ENCODE assay signal across 8 cellular contexts in the genomic region with DNA sequence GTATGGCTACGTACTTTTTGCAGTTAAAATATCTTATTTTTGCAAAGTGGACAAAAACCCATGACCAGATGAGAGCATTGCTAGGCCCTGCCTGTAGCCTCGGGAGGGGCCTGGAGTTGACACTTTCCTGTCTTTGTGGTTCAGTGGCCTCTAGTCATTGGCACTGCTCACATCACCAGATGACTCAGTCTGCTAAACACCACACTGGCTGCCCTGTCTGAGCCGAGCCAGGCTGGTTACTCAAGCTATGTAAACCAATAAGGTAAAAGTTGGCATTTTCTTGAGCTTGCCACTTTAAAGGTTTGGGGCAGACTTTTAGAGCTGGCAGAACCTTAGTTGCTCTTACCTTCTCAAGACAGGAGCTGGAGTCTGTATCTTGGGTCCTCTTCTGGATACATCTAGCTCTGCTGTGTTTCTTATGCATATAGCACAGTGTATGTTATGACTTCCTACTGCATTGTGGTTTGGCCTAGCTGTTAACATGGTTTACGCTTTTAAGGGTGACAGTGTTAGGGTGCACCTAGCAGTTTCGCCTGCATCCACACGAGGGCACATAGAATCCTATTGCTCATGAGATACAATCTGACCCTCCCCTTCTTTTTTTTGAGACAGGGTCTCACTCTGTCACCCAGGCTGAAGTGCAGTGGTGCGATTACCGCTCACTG.
DNase-seq lines count a peak whose midpoint lies in the region; ATAC-seq and TF ChIP-seq lines count a peak whose summit lies in the region.

No MANE protein-coding gene starts in this region.

- ATAC-seq in CD4-positive, alpha-beta T cell (ENCODE audit: poor library complexity), result peak; percentile 86
- ATAC-seq in GM19395 (IDR thresholded peaks at IDR 0.05; ENCODE audit: unreplicated experiment) (peak; percentile 87), HG03354 (IDR thresholded peaks at IDR 0.05; ENCODE audit: poor library complexity, severe bottlenecking, unreplicated experiment) (peak; percentile 82)

- CTCF ChIA-PET in CD4-positive, alpha-beta T cell (lab: Charles Lee), result no interaction called here

- H3K9me3 Mint-ChIP-seq in CD4-positive, alpha-beta T cell, result no peaks in the 10 kb centered on the region
- H3K9me3 Mint-ChIP-seq in T-helper 2 cell treated with Interferon-gamma antibody and Interleukin-4, amounts not matched to agents 5 μg/mL and 100 μg/mL, for 36 hours, result no peaks in the 10 kb centered on the region
- H3K9me3 Mint-ChIP-seq in osteocyte (ENCODE audit: unreplicated experiment), result peaks cover 2% of the 10 kb centered on the region

- no peak overlapping the region for H3K4me3 ChIP-seq in colonic mucosa

- H3K9ac ChIP-seq in colonic mucosa (ENCODE audit: low read depth in 2 of 2, low read length in 2 of 2), result no peak overlapping the region

- no peak overlapping the region for H3K27ac ChIP-seq in CD4-positive, alpha-beta T cell (ENCODE audit: low read depth, low read length)
- no peak overlapping the region for H3K27ac ChIP-seq in colonic mucosa

- H3K36me3 Mint-ChIP-seq in CD4-positive, alpha-beta T cell (ENCODE audit: low read depth), result no peaks in the 10 kb centered on the region
- peaks cover 4% of the 10 kb centered on the region for H3K36me3 Mint-ChIP-seq in T-helper 2 cell treated with Interferon-gamma antibody and Interleukin-4, amounts not matched to agents 5 μg/mL and 100 μg/mL, for 36 hours (ENCODE audit: low read depth)
- no peaks in the 10 kb centered on the region for H3K36me3 Mint-ChIP-seq in osteocyte (ENCODE audit: unreplicated experiment)

- H3K4me1 Mint-ChIP-seq in CD4-positive, alpha-beta T cell (ENCODE audit: low read depth), result peaks cover 8% of the 10 kb centered on the region
- H3K4me1 Mint-ChIP-seq in T-helper 2 cell treated with Interferon-gamma antibody and Interleukin-4, amounts not matched to agents 5 μg/mL and 100 μg/mL, for 36 hours (ENCODE audit: low read depth), result peaks cover 25% of the 10 kb centered on the region
- peaks cover 27% of the 10 kb centered on the region for H3K4me1 Mint-ChIP-seq in osteocyte (ENCODE audit: unreplicated experiment)

- POLR2A ChIA-PET in CD4-positive, alpha-beta T cell (lab: Charles Lee), result no interaction called here

- no peaks in the 10 kb centered on the region for H3K4me1 ChIP-seq in colonic mucosa

- no peaks in the 10 kb centered on the region for H3K27me3 ChIP-seq in CD4-positive, alpha-beta T cell (ENCODE audit: control insufficient read depth, insufficient read depth, low read length)
- no peaks in the 10 kb centered on the region for H3K27me3 ChIP-seq in colonic mucosa

- no peaks in the 10 kb centered on the region for H3K9me3 ChIP-seq in CD4-positive, alpha-beta T cell (ENCODE audit: control insufficient read depth, low read length)
- H3K9me3 ChIP-seq in colonic mucosa, result no peaks in the 10 kb centered on the region

- H3K27me3 Mint-ChIP-seq in CD4-positive, alpha-beta T cell, result no peaks in the 10 kb centered on the region
- H3K27me3 Mint-ChIP-seq in T-helper 2 cell treated with Interferon-gamma antibody and Interleukin-4, amounts not matched to agents 5 μg/mL and 100 μg/mL, for 36 hours (ENCODE audit: low read depth), result no peaks in the 10 kb centered on the region
- H3K27me3 Mint-ChIP-seq in osteocyte (ENCODE audit: unreplicated experiment), result no peaks in the 10 kb centered on the region

- peak overlapping the region; percentile 66 for H3K27ac Mint-ChIP-seq in CD4-positive, alpha-beta T cell
- H3K27ac Mint-ChIP-seq in T-helper 2 cell treated with Interferon-gamma antibody and Interleukin-4, amounts not matched to agents 5 μg/mL and 100 μg/mL, for 36 hours, result peak overlapping the region; percentile 93
- H3K27ac Mint-ChIP-seq in osteocyte (ENCODE audit: unreplicated experiment), result peak overlapping the region; percentile 28

- TF ChIP-seq CTCF in CD4-positive, alpha-beta T cell (IDR thresholded peaks at IDR 0.05), result no peak
- no peak for TF ChIP-seq CTCF in colonic mucosa (IDR thresholded peaks at IDR 0.05)
- no peak for TF ChIP-seq CTCF in osteocyte (IDR thresholded peaks at IDR 0.05)

- no peaks in the 10 kb centered on the region for H3K36me3 ChIP-seq in colonic mucosa

- DNase-seq in CD4-positive, alpha-beta T cell, result peak in 7 of 10 experiments; percentile 2 to 23 (median 18)
- DNase-seq in T-helper 2 cell treated with Interferon-gamma antibody and Interleukin-4, amounts not matched to agents 5 μg/mL and 100 μg/mL, for 36 hours (ENCODE audit: low spot score), result peak; percentile 81
- DNase-seq in colonic mucosa, result peak; percentile 22
- DNase-seq in osteocyte (ENCODE audit: extremely low spot score, unreplicated experiment), result peak; percentile 73
- DNase-seq in RPMI8226, result no peak
- DNase-seq in NCI-H510A treated with DMSO at 0.1 percent for 48 hours (lab: John Stamatoyannopoulos, UW), result no peak

- intact Hi-C loops in CD4-positive, alpha-beta T cell (cut with DNase I, micrococcal nuclease), result no loop called here
- intact Hi-C loops in colonic mucosa (cut with DNase I), result no loop called here

- no peak overlapping the region for H3K4me3 Mint-ChIP-seq in CD4-positive, alpha-beta T cell
- H3K4me3 Mint-ChIP-seq in T-helper 2 cell treated with Interferon-gamma antibody and Interleukin-4, amounts not matched to agents 5 μg/mL and 100 μg/mL, for 36 hours, result peak overlapping the region; percentile 71
- H3K4me3 Mint-ChIP-seq in osteocyte (ENCODE audit: unreplicated experiment), result no peak overlapping the region

Comparison
In these comparisons a context has a peak if more than half of its experiments do, and no peak if none do; other contexts are left out.
1. DNase-seq: peak in CD4-positive, alpha-beta T cell (7 of 10), T-helper 2 cell treated with Interferon-gamma antibody and Interleukin-4, amounts not matched to agents 5 μg/mL and 100 μg/mL, for 36 hours (single experiment), colonic mucosa (single experiment) and osteocyte (single experiment); none in RPMI8226 (single experiment) and NCI-H510A treated with DMSO at 0.1 percent for 48 hours (single experiment).
2. H3K27ac Mint-ChIP-seq: peak in every context shown above with its lines; median percentile 93 in T-helper 2 cell treated with Interferon-gamma antibody and Interleukin-4, amounts not matched to agents 5 μg/mL and 100 μg/mL, for 36 hours; 66 in CD4-positive, alpha-beta T cell; 28 in osteocyte.
3. Peak in every context shown above with its lines, with median percentiles within 50 percentile points of each other: ATAC-seq.